Comparison of ENCODE assay signal across 22 cellular contexts in genomic region chr5:54251981-54252380, GRCh38. TPM values are rescaled to one million over a fixed set of nuclear protein-coding genes. Genes with fewer than 3 reads are reported as not detected.
DNase-seq lines count a peak whose midpoint lies in the region; ATAC-seq, FAIRE-seq and TF ChIP-seq lines count a peak whose summit lies in the region.
"Had no signal": no experiment of that assay in that cellular context is flagged by ENCODE, and none has a peak within 500 bp of the region (broad histone marks: within the 10 kb centered on the region; RNA-seq: fewer than 3 reads in every experiment).

No MANE protein-coding gene starts in this region.

- peaks cover 6% of the 10 kb centered on the region; the same call in 1 of the 2 replicates for H3F3A ChIP-seq in PC-9 (ENCODE audit: insufficient read depth, low read depth)

- no peak overlapping the region for H2AFZ ChIP-seq in PC-9

- TF ChIP-seq CTCF in PC-9 (conservative IDR thresholded peaks at IDR 0.05) (no peak), foreskin keratinocyte (conservative IDR thresholded peaks at IDR 0.05) (no peak)

- peak; percentile 46 for DNase-seq in NCI-H510A treated with DMSO at 0.1 percent for 48 hours (lab: John Stamatoyannopoulos, UW)
- no peak for DNase-seq in NCI-H510A (lab: John Stamatoyannopoulos, UW)
- peak in 1 of 2 experiments; percentile 78 for DNase-seq in PC-9
- peak; percentile 75 to 83 for DNase-seq in foreskin keratinocyte
- DNase-seq in small intestine, result peak; percentile 68
- DNase-seq in NCI-H2081 (lab: John Stamatoyannopoulos, UW), result no peak
- DNase-seq in cerebellar cortex (ENCODE audit: low spot score), result no peak
- DNase-seq: C1 segment of cervical spinal cord; esophagus squamous epithelium; H9; heart left ventricle; kidney; midbrain; NCI-H1694; NCI-H524 treated with DMSO at 0.1 percent for 48 hours; RPMI8226; stimulated activated naive CD4-positive, alpha-beta T cell; SW 1271; tibial artery had no signal

- H3K4me3 ChIP-seq in PC-9, result no peak overlapping the region
- H3K4me3 ChIP-seq in small intestine (ENCODE audit: low read depth in 1 of 2, low read length in 2 of 2), result no peak overlapping the region
- H3K4me3 ChIP-seq: esophagus squamous epithelium, heart left ventricle, tibial artery had no signal

- no peak overlapping the region for H3K4me2 ChIP-seq in PC-9

- no peaks in the 10 kb centered on the region for H4K20me1 ChIP-seq in PC-9 (ENCODE audit: insufficient read depth)

- H3K4me1 ChIP-seq in PC-9 (replicated peaks; ENCODE audit: insufficient read depth) (peaks cover 7% of the 10 kb centered on the region), foreskin keratinocyte (no peaks in the 10 kb centered on the region), small intestine (ENCODE audit: control insufficient read depth in 2 of 2, insufficient read depth in 1 of 2, low read depth in 1 of 2, low read length in 1 of 2) (peaks cover 0 to 4% of the 10 kb centered on the region in 2 donors)

- H3K9me2 ChIP-seq in PC-9 (ENCODE audit: insufficient read depth), result no peaks in the 10 kb centered on the region

- H3K9me3 ChIP-seq in PC-9 (ENCODE audit: insufficient read depth, low read depth) (no peaks in the 10 kb centered on the region), small intestine (ENCODE audit: control insufficient read depth, low read depth) (no peaks in the 10 kb centered on the region)
- H3K9me3 ChIP-seq: esophagus squamous epithelium, heart left ventricle, neutrophil, tibial artery had no signal

- WGBS in small intestine, 3 donors, result 13 to 62% (median 29%) methylated on average over 1 of the region's 1 CpG

- CTCF ChIA-PET in PC-9 (lab: Charles Lee), result no interaction called here

- H3K27me3 ChIP-seq in PC-9 (ENCODE audit: insufficient read depth, low read depth) (no peaks in the 10 kb centered on the region), foreskin keratinocyte (no peaks in the 10 kb centered on the region), small intestine (ENCODE audit: control insufficient read depth in 2 of 2, insufficient read depth in 2 of 2, low read length in 2 of 2) (no peaks in the 10 kb centered on the region)
- H3K27me3 ChIP-seq: esophagus squamous epithelium, heart left ventricle, neutrophil, tibial artery had no signal

- H3K79me2 ChIP-seq in PC-9 (ENCODE audit: low read depth), result no peaks in the 10 kb centered on the region

- no TSS peak for BruUV-seq in PC-9 (replicated peaks; lab: Mats Ljungman, UMichigan)

- intact Hi-C loops in PC-9 (cut with micrococcal nuclease; ENCODE audit: unreplicated experiment), result no loop called here

- no peak for FAIRE-seq in small intestine (lab: Jason Lieb, UNC)
- FAIRE-seq: A204.1, kidney had no signal

- H3K36me3 ChIP-seq in PC-9 (ENCODE audit: low read depth) (no peaks in the 10 kb centered on the region), small intestine (ENCODE audit: control insufficient read depth in 2 of 2, insufficient read depth in 2 of 2, low read length in 2 of 2) (no peaks in the 10 kb centered on the region)
- H3K36me3 ChIP-seq: esophagus squamous epithelium, heart left ventricle, neutrophil, tibial artery had no signal

- ATAC-seq in foreskin keratinocyte, result peak; percentile 70
- ATAC-seq in HG02798 (IDR thresholded peaks at IDR 0.05; ENCODE audit: poor library complexity, unreplicated experiment), result no peak
- ATAC-seq: heart left ventricle had no signal

- POLR2A ChIA-PET in PC-9 (lab: Charles Lee; ENCODE audit: unreplicated experiment), result no interaction called here

- peak overlapping the region; percentile 20; the same call in 1 of the 2 replicates for H3K27ac ChIP-seq in PC-9
- no peak overlapping the region for H3K27ac ChIP-seq in foreskin keratinocyte
- H3K27ac ChIP-seq in small intestine (ENCODE audit: low read depth in 1 of 2, low read length in 1 of 2), result no peak overlapping the region
- H3K27ac ChIP-seq: esophagus squamous epithelium, heart left ventricle, neutrophil, tibial artery had no signal

RNA-seq across cellular contexts. Expression of gene ARL15, which starts 58.4 kb away (rescaled TPM):
- total RNA-seq in PC-9 (2021) (0.33 and 0.50 TPM in 2 replicates), foreskin keratinocyte (15.2 and 15.9 TPM in 2 replicates)
- polyA plus RNA-seq in foreskin keratinocyte (4.8 and 5.2 TPM in 2 replicates), small intestine (10 to 100 TPM; 16.5 to 20.9 (median 20.1) TPM)

Comparison
In these comparisons a context has a peak if more than half of its experiments do, and no peak if none do; other contexts are left out.
1. DNase-seq: peak in NCI-H510A treated with DMSO at 0.1 percent for 48 hours (single experiment), foreskin keratinocyte (2 of 2) and small intestine (single experiment); none in NCI-H510A (single experiment), NCI-H2081 (0 of 2) and cerebellar cortex (single experiment).
2. RNA of gene ARL15, which starts 58.4 kb away (total RNA-seq): 15.2 to 15.9 TPM in foreskin keratinocyte; 0.33 to 0.50 TPM in PC-9; every median in the first group is over 10 times any median in the second.